Comparison of ENCODE assay signal across 1 cellular context in the genomic region with DNA sequence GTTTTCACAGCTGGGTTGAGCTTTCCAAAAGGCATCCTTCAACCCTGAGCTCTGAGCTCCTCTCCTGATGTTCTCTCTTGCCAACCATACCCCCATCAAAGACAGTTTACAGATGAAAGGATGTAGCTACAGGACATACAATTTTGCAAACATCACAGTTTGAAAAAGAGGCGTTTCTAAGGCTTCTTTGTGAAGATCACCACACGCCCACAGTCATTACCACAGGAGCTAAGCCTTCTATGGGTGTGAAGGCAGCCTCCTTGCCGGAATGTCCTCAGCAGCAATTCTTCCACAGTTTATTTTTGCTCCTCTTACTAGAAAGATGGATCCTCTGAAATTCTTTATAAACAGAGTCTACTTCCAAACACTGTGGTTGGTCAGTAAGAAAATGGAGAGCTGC.
TF ChIP-seq lines count a peak whose summit lies in the region.

No MANE protein-coding gene starts in this region.

TF ChIP-seq in GM23338, 12 proteins besides CTCF, POLR2A, EP300 and RAD21 (continued from another document):
- TF ChIP-seq, protein P1, sequence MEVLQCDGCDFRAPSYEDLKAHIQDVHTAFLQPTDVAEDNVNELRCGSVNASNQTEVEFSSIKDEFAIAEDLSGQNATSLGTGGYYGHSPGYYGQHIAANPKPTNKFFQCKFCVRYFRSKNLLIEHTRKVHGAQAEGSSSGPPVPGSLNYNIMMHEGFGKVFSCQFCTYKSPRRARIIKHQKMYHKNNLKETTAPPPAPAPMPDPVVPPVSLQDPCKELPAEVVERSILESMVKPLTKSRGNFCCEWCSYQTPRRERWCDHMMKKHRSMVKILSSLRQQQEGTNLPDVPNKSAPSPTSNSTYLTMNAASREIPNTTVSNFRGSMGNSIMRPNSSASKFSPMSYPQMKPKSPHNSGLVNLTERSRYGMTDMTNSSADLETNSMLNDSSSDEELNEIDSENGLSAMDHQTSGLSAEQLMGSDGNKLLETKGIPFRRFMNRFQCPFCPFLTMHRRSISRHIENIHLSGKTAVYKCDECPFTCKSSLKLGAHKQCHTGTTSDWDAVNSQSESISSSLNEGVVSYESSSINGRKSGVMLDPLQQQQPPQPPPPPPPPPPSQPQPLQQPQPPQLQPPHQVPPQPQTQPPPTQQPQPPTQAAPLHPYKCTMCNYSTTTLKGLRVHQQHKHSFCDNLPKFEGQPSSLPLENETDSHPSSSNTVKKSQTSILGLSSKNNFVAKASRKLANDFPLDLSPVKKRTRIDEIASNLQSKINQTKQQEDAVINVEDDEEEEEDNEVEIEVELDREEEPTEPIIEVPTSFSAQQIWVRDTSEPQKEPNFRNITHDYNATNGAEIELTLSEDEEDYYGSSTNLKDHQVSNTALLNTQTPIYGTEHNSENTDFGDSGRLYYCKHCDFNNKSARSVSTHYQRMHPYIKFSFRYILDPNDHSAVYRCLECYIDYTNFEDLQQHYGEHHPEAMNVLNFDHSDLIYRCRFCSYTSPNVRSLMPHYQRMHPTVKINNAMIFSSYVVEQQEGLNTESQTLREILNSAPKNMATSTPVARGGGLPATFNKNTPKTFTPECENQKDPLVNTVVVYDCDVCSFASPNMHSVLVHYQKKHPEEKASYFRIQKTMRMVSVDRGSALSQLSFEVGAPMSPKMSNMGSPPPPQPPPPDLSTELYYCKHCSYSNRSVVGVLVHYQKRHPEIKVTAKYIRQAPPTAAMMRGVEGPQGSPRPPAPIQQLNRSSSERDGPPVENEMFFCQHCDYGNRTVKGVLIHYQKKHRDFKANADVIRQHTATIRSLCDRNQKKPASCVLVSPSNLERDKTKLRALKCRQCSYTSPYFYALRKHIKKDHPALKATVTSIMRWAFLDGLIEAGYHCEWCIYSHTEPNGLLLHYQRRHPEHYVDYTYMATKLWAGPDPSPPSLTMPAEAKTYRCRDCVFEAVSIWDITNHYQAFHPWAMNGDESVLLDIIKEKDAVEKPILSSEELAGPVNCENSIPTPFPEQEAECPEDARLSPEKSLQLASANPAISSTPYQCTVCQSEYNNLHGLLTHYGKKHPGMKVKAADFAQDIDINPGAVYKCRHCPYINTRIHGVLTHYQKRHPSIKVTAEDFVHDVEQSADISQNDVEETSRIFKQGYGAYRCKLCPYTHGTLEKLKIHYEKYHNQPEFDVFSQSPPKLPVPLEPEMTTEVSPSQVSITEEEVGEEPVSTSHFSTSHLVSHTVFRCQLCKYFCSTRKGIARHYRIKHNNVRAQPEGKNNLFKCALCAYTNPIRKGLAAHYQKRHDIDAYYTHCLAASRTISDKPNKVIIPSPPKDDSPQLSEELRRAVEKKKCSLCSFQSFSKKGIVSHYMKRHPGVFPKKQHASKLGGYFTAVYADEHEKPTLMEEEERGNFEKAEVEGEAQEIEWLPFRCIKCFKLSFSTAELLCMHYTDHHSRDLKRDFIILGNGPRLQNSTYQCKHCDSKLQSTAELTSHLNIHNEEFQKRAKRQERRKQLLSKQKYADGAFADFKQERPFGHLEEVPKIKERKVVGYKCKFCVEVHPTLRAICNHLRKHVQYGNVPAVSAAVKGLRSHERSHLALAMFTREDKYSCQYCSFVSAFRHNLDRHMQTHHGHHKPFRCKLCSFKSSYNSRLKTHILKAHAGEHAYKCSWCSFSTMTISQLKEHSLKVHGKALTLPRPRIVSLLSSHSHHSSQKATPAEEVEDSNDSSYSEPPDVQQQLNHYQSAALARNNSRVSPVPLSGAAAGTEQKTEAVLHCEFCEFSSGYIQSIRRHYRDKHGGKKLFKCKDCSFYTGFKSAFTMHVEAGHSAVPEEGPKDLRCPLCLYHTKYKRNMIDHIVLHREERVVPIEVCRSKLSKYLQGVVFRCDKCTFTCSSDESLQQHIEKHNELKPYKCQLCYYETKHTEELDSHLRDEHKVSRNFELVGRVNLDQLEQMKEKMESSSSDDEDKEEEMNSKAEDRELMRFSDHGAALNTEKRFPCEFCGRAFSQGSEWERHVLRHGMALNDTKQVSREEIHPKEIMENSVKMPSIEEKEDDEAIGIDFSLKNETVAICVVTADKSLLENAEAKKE (CRISPR knock-in tag; IDR thresholded peaks at IDR 0.05), result no peak
- TF ChIP-seq EZH2phosphoT487 (IDR thresholded peaks at IDR 0.05; ENCODE audit: unreplicated experiment) (no peak), ETS1 (IDR thresholded peaks at IDR 0.05) (no peak), JUNB (IDR thresholded peaks at IDR 0.05; ENCODE audit: unreplicated experiment) (no peak), POLR2AphosphoS5 (IDR thresholded peaks at IDR 0.05; ENCODE audit: low read depth) (no peak), ZNF114 (CRISPR knock-in tag; IDR thresholded peaks at IDR 0.05) (no peak)
- TF ChIP-seq, protein P2, sequence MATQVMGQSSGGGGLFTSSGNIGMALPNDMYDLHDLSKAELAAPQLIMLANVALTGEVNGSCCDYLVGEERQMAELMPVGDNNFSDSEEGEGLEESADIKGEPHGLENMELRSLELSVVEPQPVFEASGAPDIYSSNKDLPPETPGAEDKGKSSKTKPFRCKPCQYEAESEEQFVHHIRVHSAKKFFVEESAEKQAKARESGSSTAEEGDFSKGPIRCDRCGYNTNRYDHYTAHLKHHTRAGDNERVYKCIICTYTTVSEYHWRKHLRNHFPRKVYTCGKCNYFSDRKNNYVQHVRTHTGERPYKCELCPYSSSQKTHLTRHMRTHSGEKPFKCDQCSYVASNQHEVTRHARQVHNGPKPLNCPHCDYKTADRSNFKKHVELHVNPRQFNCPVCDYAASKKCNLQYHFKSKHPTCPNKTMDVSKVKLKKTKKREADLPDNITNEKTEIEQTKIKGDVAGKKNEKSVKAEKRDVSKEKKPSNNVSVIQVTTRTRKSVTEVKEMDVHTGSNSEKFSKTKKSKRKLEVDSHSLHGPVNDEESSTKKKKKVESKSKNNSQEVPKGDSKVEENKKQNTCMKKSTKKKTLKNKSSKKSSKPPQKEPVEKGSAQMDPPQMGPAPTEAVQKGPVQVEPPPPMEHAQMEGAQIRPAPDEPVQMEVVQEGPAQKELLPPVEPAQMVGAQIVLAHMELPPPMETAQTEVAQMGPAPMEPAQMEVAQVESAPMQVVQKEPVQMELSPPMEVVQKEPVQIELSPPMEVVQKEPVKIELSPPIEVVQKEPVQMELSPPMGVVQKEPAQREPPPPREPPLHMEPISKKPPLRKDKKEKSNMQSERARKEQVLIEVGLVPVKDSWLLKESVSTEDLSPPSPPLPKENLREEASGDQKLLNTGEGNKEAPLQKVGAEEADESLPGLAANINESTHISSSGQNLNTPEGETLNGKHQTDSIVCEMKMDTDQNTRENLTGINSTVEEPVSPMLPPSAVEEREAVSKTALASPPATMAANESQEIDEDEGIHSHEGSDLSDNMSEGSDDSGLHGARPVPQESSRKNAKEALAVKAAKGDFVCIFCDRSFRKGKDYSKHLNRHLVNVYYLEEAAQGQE (IDR thresholded peaks at IDR 0.05; ENCODE audit: unreplicated experiment), result no peak
